8 cellular contexts compared by ENCODE assay signal in genomic region chr12:121801601-121802484, GRCh38. TPM values are rescaled to one million over a fixed set of nuclear protein-coding genes. Genes with fewer than 3 reads are reported as not detected.
DNase-seq lines count a peak whose midpoint lies in the region; ATAC-seq, FAIRE-seq and TF ChIP-seq lines count a peak whose summit lies in the region.

No MANE protein-coding gene starts in this region.

- dilution Hi-C loops in endothelial cell of umbilical vein (cut with MboI; ENCODE audit: extremely low pct_ligation_motif_present, low sequenced_read_pairs), result no loop called here

- peak overlapping the region; percentile 93 for H3K27ac ChIP-seq in endothelial cell of umbilical vein (ENCODE audit: insufficient read depth, low read depth, low read length)

- H3K9me3 Mint-ChIP-seq in naive B cell, result no peaks in the 10 kb centered on the region

- no peaks in the 10 kb centered on the region for H4K20me1 ChIP-seq in endothelial cell of umbilical vein (replicated peaks; ENCODE audit: control insufficient read depth, extremely low read depth, insufficient read depth, low read length)

- H3K27me3 ChIP-seq in endothelial cell of umbilical vein (ENCODE audit: control insufficient read depth in 2 of 2, insufficient read depth in 2 of 2, low read length in 2 of 2), result no peaks in the 10 kb centered on the region

- no peaks in the 10 kb centered on the region for H3K27me3 Mint-ChIP-seq in naive B cell

- peaks cover 0 to 7% of the 10 kb centered on the region in 2 experiments for H3K36me3 ChIP-seq in endothelial cell of umbilical vein (ENCODE audit: control insufficient read depth in 2 of 2, extremely low read depth in 1 of 2, insufficient read depth in 2 of 2, low read length in 2 of 2)

- POLR2A ChIA-PET in endothelial cell of umbilical vein (lab: Charles Lee), result interaction anchor here (0.5 to 3.3 kb wide), 6 partner anchors 8 to 424 kb away, joined by 3 to 20 read pairs (median 5); partner anchors contain the start of gene RHOF

- H3K4me3 ChIP-seq in endothelial cell of umbilical vein (replicated peaks in 1 of 3; ENCODE audit: insufficient read depth in 1 of 3, low read depth in 1 of 3, low read length in 3 of 3), result peak overlapping the region; percentile 13 to 81 (median 79)

- no peak for TF ChIP-seq CTCF in endothelial cell of umbilical vein (IDR thresholded peaks at IDR 0.05; ENCODE audit: extremely low read depth in 1 of 2, insufficient read depth in 1 of 2, low read depth in 1 of 2, low read length in 2 of 2)

- H3K27ac Mint-ChIP-seq in naive B cell, result peak overlapping the region; percentile 94 to 99 (median 98)

- peaks cover 39 to 57% (median 43%) of the 10 kb centered on the region in 3 donors for H3K4me1 Mint-ChIP-seq in naive B cell

- peak overlapping the region; percentile 87 for H3K4me2 ChIP-seq in endothelial cell of umbilical vein (ENCODE audit: insufficient read depth, low read length)

- no peak for ATAC-seq in naive B cell (ENCODE audit: low read depth in 2 of 2)
- no peak for ATAC-seq in GM19324 (IDR thresholded peaks at IDR 0.05; ENCODE audit: low FRiP score, unreplicated experiment)
- ATAC-seq in HG02678 (IDR thresholded peaks at IDR 0.05; ENCODE audit: unreplicated experiment), result no peak
- ATAC-seq in GM21515 (IDR thresholded peaks at IDR 0.05; ENCODE audit: unreplicated experiment), result no peak

- H3K79me2 ChIP-seq in endothelial cell of umbilical vein (ENCODE audit: control insufficient read depth, insufficient read depth, low read length), result peaks cover 59% of the 10 kb centered on the region

- CTCF ChIA-PET in endothelial cell of umbilical vein (lab: Charles Lee), result interaction anchor here (1.5 to 12.8 kb wide), 4 partner anchors 4 to 87 kb away, joined by 4 to 774 read pairs (median 390); partner anchors contain the start of genes PSMD9, RHOF and SETD1B

- peaks cover 4 to 7% of the 10 kb centered on the region in 2 donors for H3K36me3 Mint-ChIP-seq in naive B cell

- H3K4me1 ChIP-seq in endothelial cell of umbilical vein (ENCODE audit: control insufficient read depth, extremely low read depth, insufficient read depth, low read length), result peaks cover 42% of the 10 kb centered on the region

- H3K9me1 ChIP-seq in endothelial cell of umbilical vein (replicated peaks; ENCODE audit: control insufficient read depth, extremely low read depth, insufficient read depth, low read length), result no peaks in the 10 kb centered on the region

- in situ Hi-C loops in G401 (cut with HindIII; ENCODE audit: low sequenced_read_pairs), result no loop called here

- H3K4me3 Mint-ChIP-seq in naive B cell, result peak overlapping the region; percentile 90 to 99 (median 96)

- DNase-seq in G401 (ENCODE audit: low spot score) (peak; percentile 58), NCI-H146 (lab: John Stamatoyannopoulos, UW) (peak; percentile 91), endothelial cell of umbilical vein (ENCODE audit: low read depth, low spot score) (peak; percentile 80), naive B cell (peak; percentile 54)
- DNase-seq in activated CD4-positive, alpha-beta T cell treated with anti-CD3 and anti-CD28 coated beads for 48 hours, result peak; percentile 43

- intact Hi-C loops in endothelial cell of umbilical vein (cut with micrococcal nuclease), result no loop called here

- BruUV-seq in endothelial cell of umbilical vein (replicated peaks; lab: Mats Ljungman, UMichigan), result no TSS peak

- FAIRE-seq in endothelial cell of umbilical vein (lab: Jason Lieb, UNC), result no peak

- TF ChIP-seq POLR2A in endothelial cell of umbilical vein (IDR thresholded peaks at IDR 0.05; ENCODE audit: low read depth, low read length), result no peak

- H3K9ac ChIP-seq in endothelial cell of umbilical vein (replicated peaks; ENCODE audit: extremely low read depth, insufficient read depth, low read length), result peak overlapping the region; percentile 98

- H3K9me3 ChIP-seq in endothelial cell of umbilical vein (replicated peaks; ENCODE audit: control insufficient read depth, insufficient read depth, low read length), result no peaks in the 10 kb centered on the region

- no peak overlapping the region for H2AFZ ChIP-seq in endothelial cell of umbilical vein (ENCODE audit: low read depth, low read length)

TF ChIP-seq in endothelial cell of umbilical vein, 7 proteins besides CTCF, POLR2A, EP300 and RAD21:
- TF ChIP-seq POLR2AphosphoS5 (IDR thresholded peaks at IDR 0.05; ENCODE audit: insufficient read depth, low read depth, low read length) (peak; percentile 12), MYC (IDR thresholded peaks at IDR 0.05; ENCODE audit: low read depth, low read length) (no peak)
TF ChIP-seq in endothelial cell of umbilical vein: peak in this region for 1.

RNA-seq across cellular contexts. Expression of gene SETD1B, which starts 2.0 kb away (rescaled TPM):
- total RNA-seq in G401 (2014; rRNA removed; shearing (Covaris generic)), result 0.62 and 2.8 TPM in 2 replicates
- 27.0 and 28.1 TPM in 2 replicates for total RNA-seq in endothelial cell of umbilical vein
- polyA plus RNA-seq in endothelial cell of umbilical vein (2.3 and 2.6 TPM in 2 replicates), naive B cell (ENCODE audit: low read depth in 6 of 6) (1 to 10 TPM in 2 of 6 donors, under 1 TPM in 4; 0.64 to 3.0 (median 0.91) TPM)
- polyA plus RNA-seq in endothelial cell of umbilical vein (2011; cell fraction: cytosol; rRNA removed), result 3.2 TPM in 2 replicates
- polyA plus RNA-seq in endothelial cell of umbilical vein (2011; cell fraction: nucleus; rRNA removed), result 6.7 and 7.0 TPM in 2 replicates
- 8.4 and 9.7 TPM in 2 replicates for polyA plus RNA-seq in endothelial cell of umbilical vein (2012)
- polyA minus RNA-seq in endothelial cell of umbilical vein, result 3.3 and 4.1 TPM in 2 replicates
- 8.3 TPM for polyA minus RNA-seq in endothelial cell of umbilical vein (2011; cell fraction: cytosol; rRNA and poly(A)+ RNA removed)
- polyA minus RNA-seq in endothelial cell of umbilical vein (2011; cell fraction: nucleus; rRNA and poly(A)+ RNA removed), result 3.2 and 7.0 TPM in 2 replicates

RNA-seq across cellular contexts. Expression of gene RHOF, which starts 8.4 kb away (rescaled TPM):
- 35.3 and 46.6 TPM in 2 replicates for total RNA-seq in G401 (2014; rRNA removed; shearing (Covaris generic))
- 22.2 and 22.3 TPM in 2 replicates for total RNA-seq in endothelial cell of umbilical vein
- 9.3 and 12.0 TPM in 2 replicates for polyA plus RNA-seq in endothelial cell of umbilical vein
- polyA plus RNA-seq in endothelial cell of umbilical vein (2011; cell fraction: cytosol; rRNA removed), result 4.9 and 5.7 TPM in 2 replicates
- 35.7 and 45.9 TPM in 2 replicates for polyA plus RNA-seq in endothelial cell of umbilical vein (2011; cell fraction: nucleus; rRNA removed)
- polyA plus RNA-seq in endothelial cell of umbilical vein (2012), result 7.8 and 15.5 TPM in 2 replicates
- polyA minus RNA-seq in endothelial cell of umbilical vein, result 9.0 and 9.7 TPM in 2 replicates
- 146 TPM for polyA minus RNA-seq in endothelial cell of umbilical vein (2011; cell fraction: cytosol; rRNA and poly(A)+ RNA removed)
- polyA minus RNA-seq in endothelial cell of umbilical vein (2011; cell fraction: nucleus; rRNA and poly(A)+ RNA removed), result 36.3 and 41.7 TPM in 2 replicates
- polyA plus RNA-seq in naive B cell (ENCODE audit: low read depth in 6 of 6), result 10 to 100 TPM; 40.2 to 63.9 (median 50.2) TPM

RNA-seq across cellular contexts. Expression of gene HPD, which starts 56.8 kb away (rescaled TPM):
- total RNA-seq in G401 (2014; rRNA removed; shearing (Covaris generic)), result 16.2 and 20.0 TPM in 2 replicates
- not detected in 2 replicates for total RNA-seq in endothelial cell of umbilical vein
- polyA plus RNA-seq in endothelial cell of umbilical vein, result not detected in 2 replicates
- not detected in 2 replicates for polyA plus RNA-seq in endothelial cell of umbilical vein (2011; cell fraction: cytosol; rRNA removed)
- polyA plus RNA-seq in endothelial cell of umbilical vein (2011; cell fraction: nucleus; rRNA removed), result not detected in 2 replicates
- not detected in 2 replicates for polyA plus RNA-seq in endothelial cell of umbilical vein (2012)
- not detected in 2 replicates for polyA minus RNA-seq in endothelial cell of umbilical vein
- polyA minus RNA-seq in endothelial cell of umbilical vein (2011; cell fraction: cytosol; rRNA and poly(A)+ RNA removed), result 3.2 TPM
- polyA minus RNA-seq in endothelial cell of umbilical vein (2011; cell fraction: nucleus; rRNA and poly(A)+ RNA removed), result not detected in 2 replicates
- not detected for polyA plus RNA-seq in naive B cell (ENCODE audit: low read depth in 6 of 6)

Comparison
In these comparisons a context has a peak if more than half of its experiments do, and no peak if none do; other contexts are left out.
1. RNA of gene HPD, which starts 56.8 kb away (total RNA-seq): 16.2 to 20.0 TPM in G401; not detected in endothelial cell of umbilical vein; every median in the first group is over 10 times any median in the second.
2. Peak in every context shown above with its lines, with median percentiles within 50 percentile points of each other: DNase-seq.